Comparison of ENCODE assay signal across 8 cellular contexts in the genomic region with DNA sequence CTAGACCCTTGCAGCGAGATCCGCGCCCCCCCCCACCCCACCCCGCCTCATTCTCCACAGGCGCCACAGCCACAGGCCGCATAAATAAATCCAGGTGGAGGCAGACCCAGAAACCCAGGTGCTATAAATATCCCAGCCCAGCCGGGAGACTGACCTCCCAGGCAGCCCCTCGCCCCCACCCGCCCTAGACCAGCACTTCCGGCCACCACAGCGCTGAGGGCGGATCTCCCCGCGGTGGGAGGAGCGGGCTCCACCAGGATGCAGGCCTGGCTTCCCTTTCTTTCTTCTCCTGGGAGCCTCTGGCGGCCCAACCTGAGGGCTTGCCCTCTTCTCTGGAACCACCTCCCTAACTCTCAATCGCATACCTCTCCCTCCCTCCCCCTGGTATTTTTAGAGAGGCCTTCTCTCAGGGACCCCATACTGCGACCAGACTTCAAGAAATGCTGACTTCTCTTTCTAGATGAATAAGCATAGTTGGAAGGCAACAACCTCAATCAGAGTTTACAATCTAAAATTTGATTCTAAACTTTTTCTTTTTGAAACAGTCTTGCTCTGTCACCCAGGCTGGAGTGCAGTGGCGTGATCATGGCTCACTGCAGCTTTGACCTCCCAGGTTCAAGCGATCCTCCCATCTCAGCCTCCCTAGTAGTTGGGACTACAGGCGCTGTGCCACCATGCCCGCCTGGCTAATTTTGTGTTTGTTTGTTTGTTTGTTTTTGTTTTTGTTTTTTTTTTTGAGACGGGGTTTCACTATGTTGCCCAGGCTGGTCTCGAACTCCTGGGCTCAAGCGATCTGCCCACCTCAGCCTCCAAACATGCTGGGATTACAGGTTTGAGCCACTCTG. TPM values are rescaled to one million over a fixed set of nuclear protein-coding genes. Genes with fewer than 3 reads are reported as not detected.
DNase-seq lines count a peak whose midpoint lies in the region; ATAC-seq and TF ChIP-seq lines count a peak whose summit lies in the region.

No MANE protein-coding gene starts in this region.

- peak; percentile 0 for ATAC-seq in HG02981 (IDR thresholded peaks at IDR 0.05; ENCODE audit: unreplicated experiment)
- ATAC-seq in activated T-helper 17 cell treated with anti-CD3 and anti-CD28 coated beads, Interleukin-2, amount 50 U/mL, for 72 hours (replicated peaks) = peak; percentile 8

- no peak overlapping the region for H3K27ac Mint-ChIP-seq in activated T-helper 17 cell treated with anti-CD3 and anti-CD28 coated beads, Interleukin-2, amount 50 U/mL, for 72 hours

- intact Hi-C loops in sigmoid colon (cut with DNase I) = loop anchor here (2.0 kb wide), 1 partner anchor 66 kb away; the partner anchor contains the start of gene EML4

- TF ChIP-seq POLR2A in sigmoid colon (IDR thresholded peaks at IDR 0.05) = no peak

- WGBS in sigmoid colon, 2 donors = 42 to 80% methylated on average over 25 of the region's 25 CpGs

- DNase-seq in GM06990 (ENCODE audit: extremely low read depth, insufficient read length) (peak; percentile 67), right atrium auricular region (ENCODE audit: low spot score) (no peak), sigmoid colon (peak; percentile 81), NCI-H82 (lab: John Stamatoyannopoulos, UW) (no peak), HPDE6-E6E7 (ENCODE audit: extremely low spot score) (no peak), NCI-H187 (lab: John Stamatoyannopoulos, UW) (no peak)

- H3K27ac ChIP-seq in right atrium auricular region (peak overlapping the region; percentile 85 to 87), sigmoid colon (peak overlapping the region; percentile 77 to 89 (median 82))

- no peaks in the 10 kb centered on the region for H3K36me3 Mint-ChIP-seq in activated T-helper 17 cell treated with anti-CD3 and anti-CD28 coated beads, Interleukin-2, amount 50 U/mL, for 72 hours (ENCODE audit: low read depth)

- H3K4me3 ChIP-seq in GM06990 (replicated peaks; ENCODE audit: low read depth, low read length) = peak overlapping the region; percentile 20
- peak overlapping the region; percentile 33 to 61 for H3K4me3 ChIP-seq in right atrium auricular region
- peak overlapping the region in 3 of 4 donors; percentile 47 to 58 (median 49) for H3K4me3 ChIP-seq in sigmoid colon

- no peak overlapping the region for H3K4me3 Mint-ChIP-seq in activated T-helper 17 cell treated with anti-CD3 and anti-CD28 coated beads, Interleukin-2, amount 50 U/mL, for 72 hours

- H3K4me1 Mint-ChIP-seq in activated T-helper 17 cell treated with anti-CD3 and anti-CD28 coated beads, Interleukin-2, amount 50 U/mL, for 72 hours = peaks cover 31% of the 10 kb centered on the region

- no peaks in the 10 kb centered on the region for H3K27me3 Mint-ChIP-seq in activated T-helper 17 cell treated with anti-CD3 and anti-CD28 coated beads, Interleukin-2, amount 50 U/mL, for 72 hours

- H3K4me1 ChIP-seq in right atrium auricular region (peaks cover 0 to 41% of the 10 kb centered on the region in 2 donors), sigmoid colon (peaks cover 0 to 33% (median 20%) of the 10 kb centered on the region in 4 donors)

- H3K9me3 ChIP-seq in right atrium auricular region (no peaks in the 10 kb centered on the region), sigmoid colon (no peaks in the 10 kb centered on the region)

- H3K36me3 ChIP-seq in GM06990 (ENCODE audit: control insufficient read depth, insufficient read depth, low read length) = no peaks in the 10 kb centered on the region
- no peaks in the 10 kb centered on the region for H3K36me3 ChIP-seq in right atrium auricular region
- no peaks in the 10 kb centered on the region for H3K36me3 ChIP-seq in sigmoid colon

- TF ChIP-seq EP300 in sigmoid colon (IDR thresholded peaks at IDR 0.05) = no peak

- no peaks in the 10 kb centered on the region for H3K27me3 ChIP-seq in GM06990 (replicated peaks; ENCODE audit: control insufficient read depth, insufficient read depth, low read length)
- no peaks in the 10 kb centered on the region for H3K27me3 ChIP-seq in right atrium auricular region
- no peaks in the 10 kb centered on the region for H3K27me3 ChIP-seq in sigmoid colon

- TF ChIP-seq CTCF in GM06990 (IDR thresholded peaks at IDR 0.05; ENCODE audit: insufficient read depth, low read length, poor library complexity, severe bottlenecking) = no peak
- TF ChIP-seq CTCF in right atrium auricular region (IDR thresholded peaks at IDR 0.05) = no peak
- TF ChIP-seq CTCF in sigmoid colon (IDR thresholded peaks at IDR 0.05) = no peak

- H3K9me3 Mint-ChIP-seq in activated T-helper 17 cell treated with anti-CD3 and anti-CD28 coated beads, Interleukin-2, amount 50 U/mL, for 72 hours = peaks cover 3% of the 10 kb centered on the region

RNA-seq across cellular contexts. Expression of gene PKDCC, which starts 55.0 kb away (rescaled TPM):
- total RNA-seq in activated T-helper 17 cell treated with anti-CD3 and anti-CD28 coated beads, Interleukin-2, amount 50 U/mL, for 72 hours = not detected
- total RNA-seq in right atrium auricular region (100 to 1,000 TPM in 1 of 2 donors, 10 to 100 TPM in 1; 66.0 to 128 TPM), sigmoid colon (100 to 1,000 TPM in 2 of 4 donors, 10 to 100 TPM in 2; 64.8 to 106 (median 96.1) TPM)
- 10 to 100 TPM; 13.9 to 67.7 (median 21.0) TPM for polyA plus RNA-seq in sigmoid colon

Comparison
In these comparisons a context has a peak if more than half of its experiments do, and no peak if none do; other contexts are left out.
1. DNase-seq: peak in GM06990 (single experiment) and sigmoid colon (single experiment); none in right atrium auricular region (single experiment), NCI-H82 (single experiment), HPDE6-E6E7 (single experiment) and NCI-H187 (0 of 2).
2. RNA of gene PKDCC, which starts 55.0 kb away (total RNA-seq): 66.0 to 128 TPM in right atrium auricular region and 64.8 to 106 TPM in sigmoid colon; not detected in activated T-helper 17 cell treated with anti-CD3 and anti-CD28 coated beads, Interleukin-2, amount 50 U/mL, for 72 hours; every median in the first group is over 10 times any median in the second.
3. Peak in every context shown above with its lines, with median percentiles within 50 percentile points of each other: H3K4me3 ChIP-seq.